ENCODE assay signal across 25 cellular contexts in the genomic region with DNA sequence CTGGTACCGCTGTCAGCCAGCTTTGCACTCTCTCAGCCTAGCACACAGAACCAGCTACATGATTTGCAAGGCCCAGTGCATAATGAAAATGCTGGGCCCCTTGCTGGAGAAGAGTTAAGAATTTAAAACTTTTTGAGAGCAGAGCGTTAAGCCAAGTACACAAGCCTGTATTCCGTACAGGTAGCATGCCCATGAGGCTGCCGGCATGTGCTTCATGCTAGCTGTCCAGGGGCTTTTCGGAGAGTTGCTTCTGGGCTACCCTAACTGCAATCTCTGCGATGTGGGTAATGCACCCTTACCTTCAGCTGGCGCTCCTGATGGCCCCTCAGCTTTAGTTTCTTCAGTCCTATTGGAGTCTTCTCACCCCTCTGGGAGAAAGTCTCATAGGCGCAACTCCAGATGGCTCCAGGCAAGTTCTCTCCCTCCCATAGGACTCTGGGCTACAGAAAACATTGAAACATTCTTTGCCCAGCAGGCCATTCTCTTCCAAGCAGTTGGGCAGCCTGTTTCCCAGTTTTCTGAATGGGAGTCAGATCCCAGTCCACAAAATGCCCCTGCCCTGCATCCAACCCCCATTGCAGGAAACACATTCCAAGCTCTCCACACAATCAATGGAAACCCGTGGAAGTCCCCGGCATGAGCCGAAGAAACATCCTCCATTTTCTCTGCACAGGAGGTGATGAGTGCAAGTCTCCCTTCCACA.
"Had no signal": no experiment of that assay in that cellular context is flagged by ENCODE, and none has a peak within 500 bp of the region (broad histone marks: within the 10 kb centered on the region; RNA-seq: fewer than 3 reads in every experiment).

No MANE protein-coding gene starts in this region.

- H3K9me3 Mint-ChIP-seq: activated T-helper 2 cell treated with anti-CD3 and anti-CD28 coated beads, Interferon-gamma antibody, Interleukin-2, Interleukin-4, amounts not matched to agents 10 μg/mL and 5 μg/mL and 100 μg/mL, durations not matched to agents 14 hours and 24 hours and 36 hours; stimulated activated memory B cell treated with anti-CD40 and anti-IgM and Interleukin-4, amounts not matched to agents 10 μg/mL and 1 μg/mL and 100 μg/mL, for 72 hours; T-cell; T-helper 2 cell treated with Interferon-gamma antibody and Interleukin-4, amounts not matched to agents 5 μg/mL and 100 μg/mL, for 36 hours had no signal

- H3K4me3 ChIP-seq: adrenal gland, ascending aorta, mucosa of descending colon, testis, upper lobe of left lung had no signal

- ATAC-seq: esophagus mucosa; left colon; mucosa of descending colon; sciatic nerve; stimulated activated memory B cell treated with anti-CD40 and anti-IgM and Interleukin-4, amounts not matched to agents 10 μg/mL and 1 μg/mL and 100 μg/mL, for 72 hours; T-cell had no signal

- H3K9me3 ChIP-seq: adrenal gland, ascending aorta, mucosa of descending colon, testis, upper lobe of left lung had no signal

- H3K27ac Mint-ChIP-seq: activated naive CD8-positive, alpha-beta T cell; activated T-helper 2 cell treated with anti-CD3 and anti-CD28 coated beads, Interferon-gamma antibody, Interleukin-2, Interleukin-4, amounts not matched to agents 10 μg/mL and 5 μg/mL and 100 μg/mL, durations not matched to agents 14 hours and 24 hours and 36 hours; stimulated activated memory B cell treated with anti-CD40 and anti-IgM and Interleukin-4, amounts not matched to agents 10 μg/mL and 1 μg/mL and 100 μg/mL, for 72 hours; T-cell; T-helper 2 cell treated with Interferon-gamma antibody and Interleukin-4, amounts not matched to agents 5 μg/mL and 100 μg/mL, for 36 hours had no signal

- DNase-seq: activated CD4-positive, alpha-beta T cell treated with anti-CD3 and anti-CD28 coated beads for 1 hour; activated naive CD4-positive, alpha-beta T cell; activated T-cell treated with anti-CD3 and anti-CD28 coated beads, Interleukin-2, amount 50 U/mL, for 1 hour; adrenal gland; brain microvascular endothelial cell; caudate nucleus; dermis blood vessel endothelial cell; effector CD8-positive, alpha-beta T cell; hippocampal formation; left colon; mesenchymal stem cell; mucosa of descending colon; small intestine; stimulated activated CD4-positive, alpha-beta T cell treated with anti-CD3 and anti-CD28 coated beads, Interleukin-15, amount 100 ng/mL, for 24 hours; T-cell; testis; upper lobe of left lung had no signal

- H3K36me3 ChIP-seq: adrenal gland, ascending aorta, brain microvascular endothelial cell, upper lobe of left lung had no signal

- H3K4me3 Mint-ChIP-seq: activated naive CD8-positive, alpha-beta T cell; stimulated activated memory B cell treated with anti-CD40 and anti-IgM and Interleukin-4, amounts not matched to agents 10 μg/mL and 1 μg/mL and 100 μg/mL, for 72 hours; T-cell; T-helper 2 cell treated with Interferon-gamma antibody and Interleukin-4, amounts not matched to agents 5 μg/mL and 100 μg/mL, for 36 hours had no signal

- H3K27me3 ChIP-seq: adrenal gland, ascending aorta, brain microvascular endothelial cell, testis, upper lobe of left lung had no signal

- H3K36me3 Mint-ChIP-seq: activated naive CD8-positive, alpha-beta T cell; stimulated activated memory B cell treated with anti-CD40 and anti-IgM and Interleukin-4, amounts not matched to agents 10 μg/mL and 1 μg/mL and 100 μg/mL, for 72 hours; T-cell had no signal

- H3K27ac ChIP-seq: adrenal gland, ascending aorta, brain microvascular endothelial cell, testis, upper lobe of left lung, VCaP had no signal
